In genomic region chr1:235888119-235888643, GRCh38 we compare ENCODE assay signal across 8 cellular contexts.
DNase-seq lines count a peak whose midpoint lies in the region; ATAC-seq lines count a peak whose summit lies in the region.

No MANE protein-coding gene starts in this region.

- peak; percentile 62 to 69 for DNase-seq in activated CD4-positive, alpha-beta T cell treated with anti-CD3 and anti-CD28 coated beads, Interleukin-2, amount 50 U/mL, for 4 hours
- DNase-seq in stimulated activated CD4-positive, alpha-beta T cell treated with anti-CD3 and anti-CD28 coated beads, Interleukin-12 subunit alpha, Interleukin-12 subunit beta, amount 100 ng/mL, for 48 hours (ENCODE audit: low read depth in 2 of 3, low spot score in 1 of 3): peak; percentile 51 to 64 (median 60)
- no peak for DNase-seq in NCI-H2107 treated with DMSO at 0.1 percent for 48 hours (lab: John Stamatoyannopoulos, UW; ENCODE audit: unreplicated experiment)
- DNase-seq in amygdala (lab: John Stamatoyannopoulos, UW): no peak
- no peak for DNase-seq in midbrain (lab: John Stamatoyannopoulos, UW)
- DNase-seq in LoVo (ENCODE audit: low spot score): no peak

- ATAC-seq in GM18907 (IDR thresholded peaks at IDR 0.05; ENCODE audit: unreplicated experiment) (peak; percentile 81), HG02943 (IDR thresholded peaks at IDR 0.05; ENCODE audit: low read depth, unreplicated experiment) (peak; percentile 75)

Comparison
In these comparisons a context has a peak if more than half of its experiments do, and no peak if none do; other contexts are left out.
1. DNase-seq: peak in activated CD4-positive, alpha-beta T cell treated with anti-CD3 and anti-CD28 coated beads, Interleukin-2, amount 50 U/mL, for 4 hours (2 of 2) and stimulated activated CD4-positive, alpha-beta T cell treated with anti-CD3 and anti-CD28 coated beads, Interleukin-12 subunit alpha, Interleukin-12 subunit beta, amount 100 ng/mL, for 48 hours (3 of 3); none in NCI-H2107 treated with DMSO at 0.1 percent for 48 hours (single experiment), amygdala (0 of 56), midbrain (single experiment) and LoVo (single experiment).